In genomic region chr17:79796570-79797491, GRCh38 we compare ENCODE assay signal across 1 cellular context.
TF ChIP-seq lines count a peak whose summit lies in the region.

Gene CBX8 (minus strand): TSS chr17:79797077. CDS start chr17:79796998, 79 bp downstream.

TF ChIP-seq in K562, 482 proteins besides CTCF, POLR2A, EP300 and RAD21 (continued from another document and continues in another):
- TF ChIP-seq HCFC1 (IDR thresholded peaks at IDR 0.05; ENCODE audit: low read depth, low read length) (peak; percentile 36; the same call in 1 of the 2 replicates), ZNF589 (CRISPR knock-in tag; IDR thresholded peaks at IDR 0.05; ENCODE audit: low read depth) (no peak), BACH1 (tag; IDR thresholded peaks at IDR 0.05) (no peak), ZNF75A (CRISPR knock-in tag; IDR thresholded peaks at IDR 0.05) (no peak), TCF7L2 (IDR thresholded peaks at IDR 0.05; ENCODE audit: low read depth, low read length) (no peak), YBX1 (IDR thresholded peaks at IDR 0.05) (no peak), NCOA4 (IDR thresholded peaks at IDR 0.05; ENCODE audit: partially characterized antibody) (no peak), BRD9 (IDR thresholded peaks at IDR 0.05; ENCODE audit: low read depth, partially characterized antibody) (no peak), TFAM (CRISPR knock-in tag; conservative IDR thresholded peaks at IDR 0.05) (no peak), KLF6 (CRISPR knock-in tag; IDR thresholded peaks at IDR 0.05; ENCODE audit: borderline replicate concordance) (0 out of 2 replicates have a peak, but pooled peaks have one; percentile 17), ZNF408 (CRISPR knock-in tag; IDR thresholded peaks at IDR 0.05; ENCODE audit: low read depth) (no peak), ZNF431 (CRISPR knock-in tag; IDR thresholded peaks at IDR 0.05) (no peak), KAT7 (CRISPR knock-in tag; IDR thresholded peaks at IDR 0.05; ENCODE audit: borderline replicate concordance) (no peak), ZKSCAN1 (IDR thresholded peaks at IDR 0.05; ENCODE audit: low read depth, low read length) (0 out of 2 replicates have a peak, but pooled peaks have one; percentile 2), NFIC (IDR thresholded peaks at IDR 0.05) (no peak), CBX8 (IDR thresholded peaks at IDR 0.05; ENCODE audit: borderline replicate concordance, extremely low read depth, low read depth, low read length, poor library complexity, severe bottlenecking) (no peak), NCOA2 (IDR thresholded peaks at IDR 0.05; ENCODE audit: partially characterized antibody in 2 of 2) (no peak), DEAF1 (CRISPR knock-in tag; IDR thresholded peaks at IDR 0.05) (no peak), RFX1 (IDR thresholded peaks at IDR 0.05) (peak; percentile 96), ELF4 (CRISPR knock-in tag; IDR thresholded peaks at IDR 0.05) (no peak), MTF1 (CRISPR knock-in tag; IDR thresholded peaks at IDR 0.05; ENCODE audit: borderline replicate concordance) (no peak), FOXK2 (conservative IDR thresholded peaks at IDR 0.05 in 1 of 2, IDR thresholded peaks at IDR 0.05 in 1 of 2; ENCODE audit: low read depth in 2 of 2) (peak; percentile 58 to 61; a peak in 2 of 4 replicates), RAD51 (IDR thresholded peaks at IDR 0.05; ENCODE audit: borderline replicate concordance, low read depth) (peak; percentile 57; the same call in 1 of the 2 replicates), ZNF561 (CRISPR knock-in tag; conservative IDR thresholded peaks at IDR 0.05) (no peak), EHMT2 (IDR thresholded peaks at IDR 0.05) (no peak), MXD1 (CRISPR knock-in tag; IDR thresholded peaks at IDR 0.05; ENCODE audit: borderline replicate concordance, poor library complexity, severe bottlenecking) (no peak), GATA2 (CRISPR knock-in tag; IDR thresholded peaks at IDR 0.05) (no peak), KAT2B (IDR thresholded peaks at IDR 0.05; ENCODE audit: low read depth, low read length) (no peak), POLR2H (tag; IDR thresholded peaks at IDR 0.05; ENCODE audit: low read depth) (no peak), CC2D1A (IDR thresholded peaks at IDR 0.05) (no peak), SNAPC5 (CRISPR knock-in tag; IDR thresholded peaks at IDR 0.05) (no peak), TEAD2 (tag; IDR thresholded peaks at IDR 0.05) (no peak), SRSF3 (IDR thresholded peaks at IDR 0.05; ENCODE audit: insufficient read depth, low read length) (no peak), FOXA1 (IDR thresholded peaks at IDR 0.05; ENCODE audit: borderline replicate concordance) (no peak), SRF (CRISPR knock-in tag; IDR thresholded peaks at IDR 0.05) (peak in 1 of 2 experiments; percentile 51; a peak in 1 of 4 replicates), CTBP1 (IDR thresholded peaks at IDR 0.05; ENCODE audit: borderline replicate concordance) (peak; percentile 57), NCOR1 (IDR thresholded peaks at IDR 0.05) (no peak), ETS2 (tag; IDR thresholded peaks at IDR 0.05; ENCODE audit: borderline replicate concordance, poor library complexity, severe bottlenecking) (no peak), RBM34 (IDR thresholded peaks at IDR 0.05; ENCODE audit: borderline replicate concordance, insufficient read depth, low read length) (no peak), CBX2 (IDR thresholded peaks at IDR 0.05; ENCODE audit: insufficient read depth, low read length, poor library complexity, severe bottlenecking) (no peak), TEAD4 (IDR thresholded peaks at IDR 0.05; ENCODE audit: low read length) (peak; percentile 54), TEAD4 (CRISPR knock-in tag; IDR thresholded peaks at IDR 0.05; ENCODE audit: borderline replicate concordance) (no peak), NCOA1 (IDR thresholded peaks at IDR 0.05; ENCODE audit: low read depth) (no peak), ZNF175 (CRISPR knock-in tag; IDR thresholded peaks at IDR 0.05; ENCODE audit: low read depth) (no peak), RUNX1 (IDR thresholded peaks at IDR 0.05; ENCODE audit: low read depth) (no peak), PHB (CRISPR knock-in tag; IDR thresholded peaks at IDR 0.05) (no peak), ZNF347 (CRISPR knock-in tag; IDR thresholded peaks at IDR 0.05; ENCODE audit: low read depth) (no peak), LEF1 (IDR thresholded peaks at IDR 0.05) (no peak), ZBTB8A (IDR thresholded peaks at IDR 0.05; ENCODE audit: partially characterized antibody) (no peak), KDM2B (CRISPR knock-in tag; IDR thresholded peaks at IDR 0.05) (no peak), ZFP36 (IDR thresholded peaks at IDR 0.05; ENCODE audit: low read depth, low read length, partially characterized antibody) (no peak), ZNF133 (CRISPR knock-in tag; IDR thresholded peaks at IDR 0.05) (0 out of 2 replicates have a peak, but pooled peaks have one; percentile 47), CBX1 (IDR thresholded peaks at IDR 0.05; ENCODE audit: low read depth) (0 out of 2 replicates have a peak, but pooled peaks have one; percentile 2), ZNF311 (CRISPR knock-in tag; IDR thresholded peaks at IDR 0.05) (no peak), NCOA6 (IDR thresholded peaks at IDR 0.05) (no peak), POLR2G (IDR thresholded peaks at IDR 0.05; ENCODE audit: low read depth, low read length) (peak; percentile 87), ZNF512 (tag; IDR thresholded peaks at IDR 0.05) (no peak), TBP (optimal IDR thresholded peaks at IDR 0.05; ENCODE audit: low read depth, low read length) (peak; percentile 75), ETV5 (CRISPR knock-in tag; IDR thresholded peaks at IDR 0.05; ENCODE audit: low read depth) (no peak), RBM15 (IDR thresholded peaks at IDR 0.05; ENCODE audit: insufficient read depth, low read length) (no peak), HBP1 (CRISPR knock-in tag; IDR thresholded peaks at IDR 0.05) (no peak), RBM14 (IDR thresholded peaks at IDR 0.05; ENCODE audit: borderline replicate concordance, insufficient read depth, low read depth, low read length) (no peak)
- TF ChIP-seq, protein P1, sequence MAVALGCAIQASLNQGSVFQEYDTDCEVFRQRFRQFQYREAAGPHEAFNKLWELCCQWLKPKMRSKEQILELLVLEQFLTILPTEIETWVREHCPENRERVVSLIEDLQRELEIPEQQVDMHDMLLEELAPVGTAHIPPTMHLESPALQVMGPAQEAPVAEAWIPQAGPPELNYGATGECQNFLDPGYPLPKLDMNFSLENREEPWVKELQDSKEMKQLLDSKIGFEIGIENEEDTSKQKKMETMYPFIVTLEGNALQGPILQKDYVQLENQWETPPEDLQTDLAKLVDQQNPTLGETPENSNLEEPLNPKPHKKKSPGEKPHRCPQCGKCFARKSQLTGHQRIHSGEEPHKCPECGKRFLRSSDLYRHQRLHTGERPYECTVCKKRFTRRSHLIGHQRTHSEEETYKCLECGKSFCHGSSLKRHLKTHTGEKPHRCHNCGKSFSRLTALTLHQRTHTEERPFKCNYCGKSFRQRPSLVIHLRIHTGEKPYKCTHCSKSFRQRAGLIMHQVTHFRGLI (CRISPR knock-in tag; IDR thresholded peaks at IDR 0.05): no peak
- TF ChIP-seq, protein P2, sequence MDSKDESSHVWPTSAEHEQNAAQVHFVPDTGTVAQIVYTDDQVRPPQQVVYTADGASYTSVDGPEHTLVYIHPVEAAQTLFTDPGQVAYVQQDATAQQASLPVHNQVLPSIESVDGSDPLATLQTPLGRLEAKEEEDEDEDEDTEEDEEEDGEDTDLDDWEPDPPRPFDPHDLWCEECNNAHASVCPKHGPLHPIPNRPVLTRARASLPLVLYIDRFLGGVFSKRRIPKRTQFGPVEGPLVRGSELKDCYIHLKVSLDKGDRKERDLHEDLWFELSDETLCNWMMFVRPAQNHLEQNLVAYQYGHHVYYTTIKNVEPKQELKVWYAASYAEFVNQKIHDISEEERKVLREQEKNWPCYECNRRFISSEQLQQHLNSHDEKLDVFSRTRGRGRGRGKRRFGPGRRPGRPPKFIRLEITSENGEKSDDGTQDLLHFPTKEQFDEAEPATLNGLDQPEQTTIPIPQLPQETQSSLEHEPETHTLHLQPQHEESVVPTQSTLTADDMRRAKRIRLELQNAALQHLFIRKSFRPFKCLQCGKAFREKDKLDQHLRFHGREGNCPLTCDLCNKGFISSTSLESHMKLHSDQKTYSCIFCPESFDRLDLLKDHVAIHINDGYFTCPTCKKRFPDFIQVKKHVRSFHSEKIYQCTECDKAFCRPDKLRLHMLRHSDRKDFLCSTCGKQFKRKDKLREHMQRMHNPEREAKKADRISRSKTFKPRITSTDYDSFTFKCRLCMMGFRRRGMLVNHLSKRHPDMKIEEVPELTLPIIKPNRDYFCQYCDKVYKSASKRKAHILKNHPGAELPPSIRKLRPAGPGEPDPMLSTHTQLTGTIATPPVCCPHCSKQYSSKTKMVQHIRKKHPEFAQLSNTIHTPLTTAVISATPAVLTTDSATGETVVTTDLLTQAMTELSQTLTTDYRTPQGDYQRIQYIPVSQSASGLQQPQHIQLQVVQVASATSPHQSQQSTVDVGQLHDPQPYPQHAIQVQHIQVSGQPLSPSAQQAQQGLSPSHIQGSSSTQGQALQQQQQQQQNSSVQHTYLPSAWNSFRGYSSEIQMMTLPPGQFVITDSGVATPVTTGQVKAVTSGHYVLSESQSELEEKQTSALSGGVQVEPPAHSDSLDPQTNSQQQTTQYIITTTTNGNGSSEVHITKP (IDR thresholded peaks at IDR 0.05; ENCODE audit: partially characterized antibody): peak; percentile 37
- TF ChIP-seq, protein P3, sequence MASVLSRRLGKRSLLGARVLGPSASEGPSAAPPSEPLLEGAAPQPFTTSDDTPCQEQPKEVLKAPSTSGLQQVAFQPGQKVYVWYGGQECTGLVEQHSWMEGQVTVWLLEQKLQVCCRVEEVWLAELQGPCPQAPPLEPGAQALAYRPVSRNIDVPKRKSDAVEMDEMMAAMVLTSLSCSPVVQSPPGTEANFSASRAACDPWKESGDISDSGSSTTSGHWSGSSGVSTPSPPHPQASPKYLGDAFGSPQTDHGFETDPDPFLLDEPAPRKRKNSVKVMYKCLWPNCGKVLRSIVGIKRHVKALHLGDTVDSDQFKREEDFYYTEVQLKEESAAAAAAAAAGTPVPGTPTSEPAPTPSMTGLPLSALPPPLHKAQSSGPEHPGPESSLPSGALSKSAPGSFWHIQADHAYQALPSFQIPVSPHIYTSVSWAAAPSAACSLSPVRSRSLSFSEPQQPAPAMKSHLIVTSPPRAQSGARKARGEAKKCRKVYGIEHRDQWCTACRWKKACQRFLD (CRISPR knock-in tag; IDR thresholded peaks at IDR 0.05): peak; percentile 18; the same call in 1 of the 2 replicates
